Comparison of ENCODE assay signal across 8 cellular contexts in genomic region chr20:34873583-34874093, GRCh38. TPM values are rescaled to one million over a fixed set of nuclear protein-coding genes. Genes with fewer than 3 reads are reported as not detected.
DNase-seq lines count a peak whose midpoint lies in the region; ATAC-seq and TF ChIP-seq lines count a peak whose summit lies in the region.

No MANE protein-coding gene starts in this region.

- H3K4me1 Mint-ChIP-seq in activated CD4-positive, alpha-beta T cell treated with anti-CD3 and anti-CD28 coated beads, Interleukin-2, amount 10 ng/mL, durations not matched to agents 7 days and 5 days: peaks cover 65% of the 10 kb centered on the region
- H3K4me1 Mint-ChIP-seq in WTC11: peaks cover 45% of the 10 kb centered on the region
- peaks cover 48 to 55% of the 10 kb centered on the region in 2 donors for H3K4me1 Mint-ChIP-seq in immature natural killer cell
- peaks cover 56% of the 10 kb centered on the region for H3K4me1 Mint-ChIP-seq in stimulated activated effector memory CD8-positive, alpha-beta T cell treated with anti-CD3 and anti-CD28 coated beads, Interleukin-12 subunit alpha, Interleukin-12 subunit beta, amount 100 ng/mL, for 72 hours

- POLR2A ChIA-PET in activated CD4-positive, alpha-beta T cell treated with anti-CD3 and anti-CD28 coated beads, Interleukin-2, amount 10 ng/mL, durations not matched to agents 7 days and 5 days (lab: Charles Lee): interaction anchor here (0.5 kb wide), 1 partner anchor 80 kb away, joined by 3 read pairs; no protein-coding TSS in a partner anchor
- POLR2A ChIA-PET in WTC11 (lab: Charles Lee): interaction anchor here (1.5 kb wide), 1 partner anchor 123 kb away, joined by 5 read pairs; no protein-coding TSS in a partner anchor

- no peaks in the 10 kb centered on the region for H3K9me3 Mint-ChIP-seq in activated CD4-positive, alpha-beta T cell treated with anti-CD3 and anti-CD28 coated beads, Interleukin-2, amount 10 ng/mL, durations not matched to agents 7 days and 5 days
- H3K9me3 Mint-ChIP-seq in WTC11: no peaks in the 10 kb centered on the region
- H3K9me3 Mint-ChIP-seq in immature natural killer cell: peaks cover 0 to 2% (median 0%) of the 10 kb centered on the region in 6 donors
- no peaks in the 10 kb centered on the region for H3K9me3 Mint-ChIP-seq in stimulated activated effector memory CD8-positive, alpha-beta T cell treated with anti-CD3 and anti-CD28 coated beads, Interleukin-12 subunit alpha, Interleukin-12 subunit beta, amount 100 ng/mL, for 72 hours

- TF ChIP-seq CTCF in WTC11 (IDR thresholded peaks at IDR 0.05): no peak

- no peak for DNase-seq in activated CD4-positive, alpha-beta T cell treated with anti-CD3 and anti-CD28 coated beads, Interleukin-2, amount 10 ng/mL, durations not matched to agents 7 days and 5 days
- no peak for DNase-seq in activated CD4-positive, alpha-beta T cell treated with anti-CD3 and anti-CD28 coated beads for 48 hours
- DNase-seq in WTC11 (ENCODE audit: low spot score): no peak
- no peak for DNase-seq in immature natural killer cell
- DNase-seq in stimulated activated effector memory CD8-positive, alpha-beta T cell treated with anti-CD3 and anti-CD28 coated beads, Interleukin-12 subunit alpha, Interleukin-12 subunit beta, amount 100 ng/mL, for 72 hours (ENCODE audit: low spot score in 2 of 2): no peak
- no peak for DNase-seq in CD1c-positive myeloid dendritic cell (ENCODE audit: extremely low spot score)
- no peak for DNase-seq in GOT3 (lab: John Stamatoyannopoulos, UW)
- no peak for DNase-seq in activated CD8-positive, alpha-beta memory T cell treated with anti-CD3 and anti-CD28 coated beads, Interleukin-2, amount 50 U/mL, for 48 hours

- peaks cover 2% of the 10 kb centered on the region for H3K36me3 Mint-ChIP-seq in activated CD4-positive, alpha-beta T cell treated with anti-CD3 and anti-CD28 coated beads, Interleukin-2, amount 10 ng/mL, durations not matched to agents 7 days and 5 days (ENCODE audit: low read depth)
- H3K36me3 Mint-ChIP-seq in WTC11: no peaks in the 10 kb centered on the region
- H3K36me3 Mint-ChIP-seq in immature natural killer cell: no peaks in the 10 kb centered on the region
- peaks cover 10% of the 10 kb centered on the region for H3K36me3 Mint-ChIP-seq in stimulated activated effector memory CD8-positive, alpha-beta T cell treated with anti-CD3 and anti-CD28 coated beads, Interleukin-12 subunit alpha, Interleukin-12 subunit beta, amount 100 ng/mL, for 72 hours

- peaks cover 3% of the 10 kb centered on the region for H3K27me3 Mint-ChIP-seq in activated CD4-positive, alpha-beta T cell treated with anti-CD3 and anti-CD28 coated beads, Interleukin-2, amount 10 ng/mL, durations not matched to agents 7 days and 5 days
- H3K27me3 Mint-ChIP-seq in WTC11 (ENCODE audit: low read depth): peaks cover 35% of the 10 kb centered on the region
- peaks cover 4 to 16% (median 13%) of the 10 kb centered on the region in 3 donors for H3K27me3 Mint-ChIP-seq in immature natural killer cell (ENCODE audit: low read depth in 3 of 3)

- no peak for ATAC-seq in WTC11
- no peak for ATAC-seq in stimulated activated effector memory CD8-positive, alpha-beta T cell treated with anti-CD3 and anti-CD28 coated beads, Interleukin-12 subunit alpha, Interleukin-12 subunit beta, amount 100 ng/mL, for 72 hours

- peak overlapping the region; percentile 82 for H3K27ac Mint-ChIP-seq in activated CD4-positive, alpha-beta T cell treated with anti-CD3 and anti-CD28 coated beads, Interleukin-2, amount 10 ng/mL, durations not matched to agents 7 days and 5 days
- H3K27ac Mint-ChIP-seq in WTC11 (peak overlapping the region; percentile 83; the same call in 1 of the 2 replicates), immature natural killer cell (peak overlapping the region in 4 of 6 donors; percentile 8 to 73 (median 36))
- H3K27ac Mint-ChIP-seq in stimulated activated effector memory CD8-positive, alpha-beta T cell treated with anti-CD3 and anti-CD28 coated beads, Interleukin-12 subunit alpha, Interleukin-12 subunit beta, amount 100 ng/mL, for 72 hours: peak overlapping the region; percentile 55

- CTCF ChIA-PET in activated CD4-positive, alpha-beta T cell treated with anti-CD3 and anti-CD28 coated beads, Interleukin-2, amount 10 ng/mL, durations not matched to agents 7 days and 5 days (lab: Charles Lee): interaction anchor here (0.8 to 5.2 kb wide), 14 partner anchors 9 to 486 kb away, joined by 3 to 29 read pairs (median 4); partner anchors contain the start of genes GSS and MYH7B
- CTCF ChIA-PET in WTC11 (lab: Charles Lee): interaction anchor here (0.7 to 7.7 kb wide), 23 partner anchors 9 to 434 kb away, joined by 3 to 152 read pairs (median 5); partner anchors contain the start of genes EDEM2, GSS, MYH7B and NCOA6

- peak overlapping the region; percentile 62 for H3K4me3 Mint-ChIP-seq in activated CD4-positive, alpha-beta T cell treated with anti-CD3 and anti-CD28 coated beads, Interleukin-2, amount 10 ng/mL, durations not matched to agents 7 days and 5 days
- H3K4me3 Mint-ChIP-seq in WTC11 (peak overlapping the region; percentile 86), immature natural killer cell (peak overlapping the region; percentile 70 to 88 (median 86))
- peak overlapping the region; percentile 74 for H3K4me3 Mint-ChIP-seq in stimulated activated effector memory CD8-positive, alpha-beta T cell treated with anti-CD3 and anti-CD28 coated beads, Interleukin-12 subunit alpha, Interleukin-12 subunit beta, amount 100 ng/mL, for 72 hours

TF ChIP-seq in WTC11, 78 proteins besides CTCF, POLR2A, EP300 and RAD21 (continues in another document):
- TF ChIP-seq, protein P1, sequence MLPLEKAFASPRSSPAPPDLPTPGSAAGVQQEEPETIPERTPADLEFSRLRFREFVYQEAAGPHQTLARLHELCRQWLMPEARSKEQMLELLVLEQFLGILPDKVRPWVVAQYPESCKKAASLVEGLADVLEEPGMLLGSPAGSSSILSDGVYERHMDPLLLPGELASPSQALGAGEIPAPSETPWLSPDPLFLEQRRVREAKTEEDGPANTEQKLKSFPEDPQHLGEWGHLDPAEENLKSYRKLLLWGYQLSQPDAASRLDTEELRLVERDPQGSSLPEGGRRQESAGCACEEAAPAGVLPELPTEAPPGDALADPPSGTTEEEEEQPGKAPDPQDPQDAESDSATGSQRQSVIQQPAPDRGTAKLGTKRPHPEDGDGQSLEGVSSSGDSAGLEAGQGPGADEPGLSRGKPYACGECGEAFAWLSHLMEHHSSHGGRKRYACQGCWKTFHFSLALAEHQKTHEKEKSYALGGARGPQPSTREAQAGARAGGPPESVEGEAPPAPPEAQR (CRISPR knock-in tag; IDR thresholded peaks at IDR 0.05): no peak
- TF ChIP-seq CREB1 (CRISPR knock-in tag; IDR thresholded peaks at IDR 0.05) (no peak), ZNF263 (CRISPR knock-in tag; IDR thresholded peaks at IDR 0.05; ENCODE audit: low read depth) (no peak), PRRX2 (CRISPR knock-in tag; IDR thresholded peaks at IDR 0.05) (no peak), GTF2I (CRISPR knock-in tag; conservative IDR thresholded peaks at IDR 0.05) (no peak), ZBTB43 (CRISPR knock-in tag; IDR thresholded peaks at IDR 0.05) (no peak), ZNF317 (CRISPR knock-in tag; IDR thresholded peaks at IDR 0.05; ENCODE audit: borderline replicate concordance, low read depth) (no peak), FOXJ3 (CRISPR knock-in tag; IDR thresholded peaks at IDR 0.05; ENCODE audit: borderline replicate concordance) (no peak), KAT7 (CRISPR knock-in tag; IDR thresholded peaks at IDR 0.05; ENCODE audit: borderline replicate concordance) (no peak), ZNF416 (CRISPR knock-in tag; IDR thresholded peaks at IDR 0.05) (no peak), OVOL2 (CRISPR knock-in tag; IDR thresholded peaks at IDR 0.05; ENCODE audit: borderline replicate concordance) (no peak)
- TF ChIP-seq, protein P2, sequence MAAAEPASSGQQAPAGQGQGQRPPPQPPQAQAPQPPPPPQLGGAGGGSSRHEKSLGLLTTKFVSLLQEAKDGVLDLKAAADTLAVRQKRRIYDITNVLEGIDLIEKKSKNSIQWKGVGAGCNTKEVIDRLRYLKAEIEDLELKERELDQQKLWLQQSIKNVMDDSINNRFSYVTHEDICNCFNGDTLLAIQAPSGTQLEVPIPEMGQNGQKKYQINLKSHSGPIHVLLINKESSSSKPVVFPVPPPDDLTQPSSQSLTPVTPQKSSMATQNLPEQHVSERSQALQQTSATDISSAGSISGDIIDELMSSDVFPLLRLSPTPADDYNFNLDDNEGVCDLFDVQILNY (CRISPR knock-in tag; IDR thresholded peaks at IDR 0.05): no peak

RNA-seq across cellular contexts. Expression of gene GGT7, which starts 1.0 kb away (rescaled TPM):
- total RNA-seq in activated CD4-positive, alpha-beta T cell treated with anti-CD3 and anti-CD28 coated beads, Interleukin-2, amount 10 ng/mL, durations not matched to agents 7 days and 5 days: 1 to 10 TPM; 5.7 to 7.2 TPM
- total RNA-seq in WTC11 (2021): 27.7 to 34.5 TPM (median 33.3 TPM) in 3 replicates
- polyA plus RNA-seq in immature natural killer cell: 1 to 10 TPM in 1 of 3 donors, under 1 TPM in 2; 0.85 to 2.6 (median 0.94) TPM

RNA-seq across cellular contexts. Expression of gene ACSS2, which starts 2.8 kb away (rescaled TPM):
- 10 to 100 TPM; 33.0 to 36.1 TPM for total RNA-seq in activated CD4-positive, alpha-beta T cell treated with anti-CD3 and anti-CD28 coated beads, Interleukin-2, amount 10 ng/mL, durations not matched to agents 7 days and 5 days
- 28.9 to 35.9 TPM (median 29.0 TPM) in 3 replicates for total RNA-seq in WTC11 (2021)
- polyA plus RNA-seq in immature natural killer cell: 1 to 10 TPM; 1.5 to 4.9 (median 3.5) TPM

RNA-seq across cellular contexts. Expression of gene NCOA6, which starts 48.2 kb away (rescaled TPM):
- total RNA-seq in activated CD4-positive, alpha-beta T cell treated with anti-CD3 and anti-CD28 coated beads, Interleukin-2, amount 10 ng/mL, durations not matched to agents 7 days and 5 days: 10 to 100 TPM; 32.3 to 35.0 TPM
- 8.0 to 10.1 TPM (median 8.2 TPM) in 3 replicates for total RNA-seq in WTC11 (2021)
- polyA plus RNA-seq in immature natural killer cell: 10 to 100 TPM in 1 of 3 donors, 1 to 10 TPM in 1, under 1 TPM in 1; 0.65 to 17.3 (median 3.0) TPM
